3 cellular contexts compared by ENCODE assay signal in the genomic region with DNA sequence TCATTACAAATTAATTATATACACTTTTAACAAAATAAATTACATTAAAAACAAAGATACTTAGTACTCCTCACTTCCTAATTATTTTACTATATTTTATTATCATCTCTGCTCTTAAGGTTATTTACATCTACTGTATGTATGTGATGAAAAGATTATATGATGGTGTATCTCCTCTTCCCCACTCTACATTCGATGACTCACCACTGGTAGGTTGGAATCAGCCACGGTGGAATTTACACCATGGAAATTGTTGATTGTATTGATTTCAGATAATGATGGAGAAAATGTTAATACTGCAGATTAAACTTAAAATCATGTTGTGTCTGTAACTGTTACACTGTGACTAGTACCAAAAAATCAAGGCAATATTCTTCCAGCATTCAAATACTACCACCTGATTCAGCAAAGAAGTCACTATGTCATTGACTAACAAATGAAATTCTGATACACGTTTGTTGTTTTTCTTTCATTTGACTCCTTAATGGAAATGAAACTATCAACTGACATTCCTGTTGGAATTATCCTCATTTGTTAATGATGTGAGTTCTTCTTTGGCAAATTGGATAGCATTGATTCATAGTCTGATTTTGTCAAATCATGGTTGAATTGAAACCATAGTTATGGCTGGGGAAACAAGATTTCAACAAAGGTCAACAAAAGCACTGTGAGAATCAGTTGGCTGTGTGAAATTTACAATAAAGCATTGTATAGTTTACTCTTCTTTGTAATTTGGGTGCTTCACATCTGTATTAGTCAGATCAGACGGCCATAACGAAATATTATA.
A peak's percentile ranks its signal among the peaks of the same experiment; 100 is the strongest.
TF ChIP-seq lines count a peak whose summit lies in the region.

No MANE protein-coding gene starts in this region.

TF ChIP-seq in HEK293, 187 proteins besides CTCF, POLR2A, EP300 and RAD21:
- TF ChIP-seq ZNF112 (tag by site-specific recombination; IDR thresholded peaks at IDR 0.05) (0 out of 2 replicates have a peak, but pooled peaks have one; percentile 26), ZNF184 (tag by site-specific recombination; IDR thresholded peaks at IDR 0.05) (no peak)

TF ChIP-seq in K562, 482 proteins besides CTCF, POLR2A, EP300 and RAD21 (continues in another document):
- TF ChIP-seq ZNF668 (CRISPR knock-in tag; IDR thresholded peaks at IDR 0.05) (no peak), EZH2 (IDR thresholded peaks at IDR 0.05; ENCODE audit: borderline replicate concordance, low read depth, low read length) (no peak), HMGN3 (IDR thresholded peaks at IDR 0.05; ENCODE audit: borderline replicate concordance, extremely low read depth, insufficient read length, low read depth, low read length) (no peak), NR2C2 (CRISPR knock-in tag; IDR thresholded peaks at IDR 0.05) (no peak), NR2C2 (tag; IDR thresholded peaks at IDR 0.05) (no peak), MAZ (CRISPR knock-in tag; conservative IDR thresholded peaks at IDR 0.05 in 1 of 2, IDR thresholded peaks at IDR 0.05 in 1 of 2) (no peak), PPARD (CRISPR knock-in tag; IDR thresholded peaks at IDR 0.05) (no peak), YBX1 (IDR thresholded peaks at IDR 0.05) (no peak), SMAD1 (IDR thresholded peaks at IDR 0.05; ENCODE audit: low read depth, low read length, partially characterized antibody) (no peak), ZC3H11A (IDR thresholded peaks at IDR 0.05; ENCODE audit: low read depth, low read length) (no peak), ZNF644 (tag; IDR thresholded peaks at IDR 0.05; ENCODE audit: low read depth) (no peak), GATAD2B (IDR thresholded peaks at IDR 0.05; ENCODE audit: borderline replicate concordance) (no peak), ZNF146 (CRISPR knock-in tag; IDR thresholded peaks at IDR 0.05; ENCODE audit: unreplicated experiment) (no peak), ARNT (IDR thresholded peaks at IDR 0.05) (no peak), SMARCA4 (IDR thresholded peaks at IDR 0.05) (peak; percentile 46; the same call in 1 of the 2 replicates), CREM (IDR thresholded peaks at IDR 0.05; ENCODE audit: low read depth) (no peak), NONO (IDR thresholded peaks at IDR 0.05; ENCODE audit: low read depth in 2 of 2, low read length in 1 of 2) (no peak), RBM39 (optimal IDR thresholded peaks at IDR 0.05; ENCODE audit: low read depth, low read length) (no peak), TGIF2 (CRISPR knock-in tag; IDR thresholded peaks at IDR 0.05) (no peak), DPF2 (IDR thresholded peaks at IDR 0.05) (peak; percentile 62), SMC3 (conservative IDR thresholded peaks at IDR 0.05; ENCODE audit: insufficient read depth, low read depth, low read length) (no peak), CBFA2T3 (IDR thresholded peaks at IDR 0.05) (peak; percentile 13; the same call in 1 of the 2 replicates), ZNF79 (CRISPR knock-in tag; IDR thresholded peaks at IDR 0.05; ENCODE audit: low read depth) (no peak), BCL6 (CRISPR knock-in tag; IDR thresholded peaks at IDR 0.05) (no peak), STAT5A (IDR thresholded peaks at IDR 0.05; ENCODE audit: borderline replicate concordance, low read length) (no peak), ZNF589 (CRISPR knock-in tag; IDR thresholded peaks at IDR 0.05; ENCODE audit: low read depth) (no peak), ZNF121 (CRISPR knock-in tag; conservative IDR thresholded peaks at IDR 0.05) (no peak), MTF1 (CRISPR knock-in tag; IDR thresholded peaks at IDR 0.05; ENCODE audit: borderline replicate concordance) (no peak)
- TF ChIP-seq, protein P1, sequence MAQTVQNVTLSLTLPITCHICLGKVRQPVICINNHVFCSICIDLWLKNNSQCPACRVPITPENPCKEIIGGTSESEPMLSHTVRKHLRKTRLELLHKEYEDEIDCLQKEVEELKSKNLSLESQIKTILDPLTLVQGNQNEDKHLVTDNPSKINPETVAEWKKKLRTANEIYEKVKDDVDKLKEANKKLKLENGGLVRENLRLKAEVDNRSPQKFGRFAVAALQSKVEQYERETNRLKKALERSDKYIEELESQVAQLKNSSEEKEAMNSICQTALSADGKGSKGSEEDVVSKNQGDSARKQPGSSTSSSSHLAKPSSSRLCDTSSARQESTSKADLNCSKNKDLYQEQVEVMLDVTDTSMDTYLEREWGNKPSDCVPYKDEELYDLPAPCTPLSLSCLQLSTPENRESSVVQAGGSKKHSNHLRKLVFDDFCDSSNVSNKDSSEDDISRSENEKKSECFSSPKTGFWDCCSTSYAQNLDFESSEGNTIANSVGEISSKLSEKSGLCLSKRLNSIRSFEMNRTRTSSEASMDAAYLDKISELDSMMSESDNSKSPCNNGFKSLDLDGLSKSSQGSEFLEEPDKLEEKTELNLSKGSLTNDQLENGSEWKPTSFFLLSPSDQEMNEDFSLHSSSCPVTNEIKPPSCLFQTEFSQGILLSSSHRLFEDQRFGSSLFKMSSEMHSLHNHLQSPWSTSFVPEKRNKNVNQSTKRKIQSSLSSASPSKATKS (CRISPR knock-in tag; IDR thresholded peaks at IDR 0.05) = no peak
- TF ChIP-seq, protein P2, sequence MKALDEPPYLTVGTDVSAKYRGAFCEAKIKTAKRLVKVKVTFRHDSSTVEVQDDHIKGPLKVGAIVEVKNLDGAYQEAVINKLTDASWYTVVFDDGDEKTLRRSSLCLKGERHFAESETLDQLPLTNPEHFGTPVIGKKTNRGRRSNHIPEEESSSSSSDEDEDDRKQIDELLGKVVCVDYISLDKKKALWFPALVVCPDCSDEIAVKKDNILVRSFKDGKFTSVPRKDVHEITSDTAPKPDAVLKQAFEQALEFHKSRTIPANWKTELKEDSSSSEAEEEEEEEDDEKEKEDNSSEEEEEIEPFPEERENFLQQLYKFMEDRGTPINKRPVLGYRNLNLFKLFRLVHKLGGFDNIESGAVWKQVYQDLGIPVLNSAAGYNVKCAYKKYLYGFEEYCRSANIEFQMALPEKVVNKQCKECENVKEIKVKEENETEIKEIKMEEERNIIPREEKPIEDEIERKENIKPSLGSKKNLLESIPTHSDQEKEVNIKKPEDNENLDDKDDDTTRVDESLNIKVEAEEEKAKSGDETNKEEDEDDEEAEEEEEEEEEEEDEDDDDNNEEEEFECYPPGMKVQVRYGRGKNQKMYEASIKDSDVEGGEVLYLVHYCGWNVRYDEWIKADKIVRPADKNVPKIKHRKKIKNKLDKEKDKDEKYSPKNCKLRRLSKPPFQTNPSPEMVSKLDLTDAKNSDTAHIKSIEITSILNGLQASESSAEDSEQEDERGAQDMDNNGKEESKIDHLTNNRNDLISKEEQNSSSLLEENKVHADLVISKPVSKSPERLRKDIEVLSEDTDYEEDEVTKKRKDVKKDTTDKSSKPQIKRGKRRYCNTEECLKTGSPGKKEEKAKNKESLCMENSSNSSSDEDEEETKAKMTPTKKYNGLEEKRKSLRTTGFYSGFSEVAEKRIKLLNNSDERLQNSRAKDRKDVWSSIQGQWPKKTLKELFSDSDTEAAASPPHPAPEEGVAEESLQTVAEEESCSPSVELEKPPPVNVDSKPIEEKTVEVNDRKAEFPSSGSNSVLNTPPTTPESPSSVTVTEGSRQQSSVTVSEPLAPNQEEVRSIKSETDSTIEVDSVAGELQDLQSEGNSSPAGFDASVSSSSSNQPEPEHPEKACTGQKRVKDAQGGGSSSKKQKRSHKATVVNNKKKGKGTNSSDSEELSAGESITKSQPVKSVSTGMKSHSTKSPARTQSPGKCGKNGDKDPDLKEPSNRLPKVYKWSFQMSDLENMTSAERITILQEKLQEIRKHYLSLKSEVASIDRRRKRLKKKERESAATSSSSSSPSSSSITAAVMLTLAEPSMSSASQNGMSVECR (CRISPR knock-in tag; IDR thresholded peaks at IDR 0.05) = no peak

TF ChIP-seq in endothelial cell of umbilical vein, 7 proteins besides CTCF, POLR2A, EP300 and RAD21:
- peak; percentile 7 for TF ChIP-seq FOS (IDR thresholded peaks at IDR 0.05; ENCODE audit: borderline replicate concordance, insufficient read depth, low read length)
- TF ChIP-seq JUN (IDR thresholded peaks at IDR 0.05; ENCODE audit: borderline replicate concordance, insufficient read depth, insufficient read length, low read depth) = no peak
- no peak for TF ChIP-seq MYC (IDR thresholded peaks at IDR 0.05; ENCODE audit: low read depth, low read length)
TF ChIP-seq in endothelial cell of umbilical vein: peak in this region for 1.
